12 cellular contexts compared by ENCODE assay signal in the genomic region with DNA sequence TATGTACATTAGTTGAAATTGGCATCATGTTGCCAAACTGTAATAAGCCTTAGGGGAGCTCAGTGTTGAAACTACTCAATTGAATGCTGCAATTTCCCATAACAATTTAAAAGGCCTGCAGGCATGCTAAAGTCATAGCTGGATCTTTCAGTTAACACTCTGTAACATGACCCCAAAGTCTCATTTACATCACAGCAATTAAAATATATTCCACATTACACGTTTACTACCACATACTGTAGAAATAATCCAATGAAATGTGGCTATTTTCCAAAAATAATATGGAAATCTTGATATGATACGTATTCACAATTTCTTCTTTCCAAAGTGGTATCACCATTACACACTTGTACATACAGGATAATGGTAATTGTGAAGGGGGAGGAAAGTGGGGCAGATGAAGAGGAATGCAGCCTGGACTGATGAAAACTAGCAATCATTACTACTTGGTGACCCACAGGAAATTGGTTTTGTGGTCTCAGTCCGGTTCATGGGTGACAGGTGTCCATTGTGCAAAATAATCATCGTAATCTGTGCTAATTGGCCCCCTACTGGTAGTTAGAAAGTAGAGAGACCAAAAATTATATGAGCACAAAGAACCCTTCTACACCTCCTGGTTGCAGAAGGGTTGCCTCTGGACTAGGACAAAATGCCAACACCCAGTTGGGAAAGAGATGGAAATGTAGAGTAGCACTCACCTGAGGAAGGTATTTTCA.
DNase-seq lines count a peak whose midpoint lies in the region; ATAC-seq and TF ChIP-seq lines count a peak whose summit lies in the region.
"Had no signal": no experiment of that assay in that cellular context is flagged by ENCODE, and none has a peak within 500 bp of the region (broad histone marks: within the 10 kb centered on the region; RNA-seq: fewer than 3 reads in every experiment).

No MANE protein-coding gene starts in this region.

- no peak overlapping the region for H3K27ac ChIP-seq in PC-3 (ENCODE audit: low read length)
- H3K27ac ChIP-seq: suprapubic skin had no signal

- H4K20me1 ChIP-seq in PC-3 (ENCODE audit: low read length): no peaks in the 10 kb centered on the region

- intact Hi-C loops in PC-3 (cut with micrococcal nuclease): no loop called here

- TF ChIP-seq CTCF in AG09319 (IDR thresholded peaks at IDR 0.05; ENCODE audit: low read depth, low read length) (peak; percentile 2), PC-3 (conservative IDR thresholded peaks at IDR 0.05; ENCODE audit: low read depth, low read length) (peak; percentile 31; the same call in 1 of the 2 replicates)

- no peaks in the 10 kb centered on the region for H3K27me3 ChIP-seq in PC-3 (ENCODE audit: low read length)
- H3K27me3 ChIP-seq: suprapubic skin had no signal

- ATAC-seq in PC-3: no peak
- ATAC-seq in GM21723 (IDR thresholded peaks at IDR 0.05; ENCODE audit: unreplicated experiment): no peak
- ATAC-seq: naive thymus-derived CD8-positive, alpha-beta T cell had no signal

- H3K4me3 ChIP-seq in PC-3 (ENCODE audit: low read length): no peak overlapping the region
- H3K4me3 ChIP-seq: suprapubic skin had no signal

- H3K4me1 ChIP-seq in PC-3 (ENCODE audit: insufficient read depth, low read length): no peaks in the 10 kb centered on the region
- H3K4me1 ChIP-seq: suprapubic skin had no signal

- no peaks in the 10 kb centered on the region for H3F3A ChIP-seq in PC-3 (ENCODE audit: low read length, unreplicated experiment)

- no peak overlapping the region for H3K4me2 ChIP-seq in PC-3 (ENCODE audit: low read length)

- H2AFZ ChIP-seq in PC-3 (ENCODE audit: low read length): no peak overlapping the region

- CTCF ChIA-PET in PC-3 (lab: Charles Lee): no interaction called here

- BruUV-seq in PC-3 (replicated peaks; lab: Mats Ljungman, UMichigan): no TSS peak

- POLR2A ChIA-PET in PC-3 (lab: Charles Lee; ENCODE audit: unreplicated experiment): no interaction called here

- no peaks in the 10 kb centered on the region for H3K9me3 ChIP-seq in PC-3 (ENCODE audit: low read length)
- H3K9me3 ChIP-seq: suprapubic skin had no signal

- DNase-seq in AG09319 (ENCODE audit: extremely low read depth, low read depth) (no peak), HT1080 (ENCODE audit: low read depth) (peak; percentile 71), PC-3 (no peak), fibroblast of peridontal ligament (ENCODE audit: extremely low read depth) (peak; percentile 67), T-helper 2 cell (no peak), D341Med (ENCODE audit: low spot score) (no peak)
- DNase-seq in effector CD4-positive, alpha-beta T cell: no peak
- DNase-seq: naive thymus-derived CD8-positive, alpha-beta T cell; NCI-H2081 treated with DMSO at 0.1 percent for 48 hours; stimulated activated CD4-positive, alpha-beta T cell treated with anti-CD3 and anti-CD28 coated beads, Interleukin-2, amount 100 ng/mL, for 48 hours had no signal

- no peak overlapping the region for H3K9ac ChIP-seq in PC-3 (ENCODE audit: low read length)

- H3K36me3 ChIP-seq in PC-3 (ENCODE audit: low read depth, low read length): no peaks in the 10 kb centered on the region
- H3K36me3 ChIP-seq: suprapubic skin had no signal

- H3K9me2 ChIP-seq in PC-3 (replicated peaks; ENCODE audit: low read length): no peaks in the 10 kb centered on the region

- H3K79me2 ChIP-seq in PC-3 (ENCODE audit: low read length): no peaks in the 10 kb centered on the region

Comparison
In these comparisons a context has a peak if more than half of its experiments do, and no peak if none do; other contexts are left out.
1. DNase-seq: peak in HT1080 (single experiment) and fibroblast of peridontal ligament (single experiment); none in AG09319 (single experiment), PC-3 (single experiment), T-helper 2 cell (0 of 5), D341Med (single experiment) and effector CD4-positive, alpha-beta T cell (single experiment).